Comparison of ENCODE assay signal across 9 cellular contexts in genomic region chr14:64942531-64943111, GRCh38. TPM values are rescaled to one million over a fixed set of nuclear protein-coding genes. Genes with fewer than 3 reads are reported as not detected.
DNase-seq lines count a peak whose midpoint lies in the region; ATAC-seq and FAIRE-seq lines count a peak whose summit lies in the region.
"Had no signal": no experiment of that assay in that cellular context is flagged by ENCODE, and none has a peak within 500 bp of the region (broad histone marks: within the 10 kb centered on the region; RNA-seq: fewer than 3 reads in every experiment).

TSS of gene GPX2 (minus strand) at chr14:64942745. CDS start at chr14:64942726, 19 bp downstream.

- ATAC-seq in HG02870 (IDR thresholded peaks at IDR 0.05; ENCODE audit: unreplicated experiment): no peak
- ATAC-seq: GM12878 had no signal

- no peak within 1 kb of the TSS for H3K27ac ChIP-seq in rectal smooth muscle tissue (ENCODE audit: low read depth, low read length)
- H3K27ac ChIP-seq: testis had no signal

- no peaks in the 10 kb centered on the region for H3K4me1 ChIP-seq in rectal smooth muscle tissue (ENCODE audit: control insufficient read depth, insufficient read depth, low read length)

- H3K27me3 ChIP-seq in rectal smooth muscle tissue (ENCODE audit: control insufficient read depth, insufficient read depth, low read length): no peaks in the 10 kb centered on the region
- H3K27me3 ChIP-seq: testis had no signal

- H3K4me3 ChIP-seq in rectal smooth muscle tissue (ENCODE audit: low read length): peak within 1 kb of the TSS; percentile 55
- H3K4me3 ChIP-seq: GM12878, testis had no signal

- H3K36me3 ChIP-seq in rectal smooth muscle tissue (ENCODE audit: control insufficient read depth, insufficient read depth, low read length): no peaks in the 10 kb centered on the region

- FAIRE-seq in colon (lab: Jason Lieb, UNC) (peak; percentile 55), GM19239 (lab: Jason Lieb, UNC) (no peak)
- FAIRE-seq: GM12878 had no signal

- DNase-seq in HT-29 (ENCODE audit: low spot score) (peak; percentile 89), NCI-H2171 (lab: John Stamatoyannopoulos, UW) (peak; percentile 90), superior temporal gyrus (ENCODE audit: extremely low spot score) (no peak), GM19239 (ENCODE audit: insufficient read length, low spot score) (no peak)
- DNase-seq: testis had no signal

- peak within 1 kb of the TSS; percentile 24 for H3K9ac ChIP-seq in rectal smooth muscle tissue (ENCODE audit: low read length)

RNA-seq across cellular contexts. Expression of gene GPX2, which starts in this region (rescaled TPM):
- total RNA-seq in HT-29 (2014; rRNA removed; shearing (Covaris generic)): 1,024 and 1,115 TPM in 2 replicates
- total RNA-seq: GM12878 had no signal

Comparison
In these comparisons a context has a peak if more than half of its experiments do, and no peak if none do; other contexts are left out.
1. DNase-seq: peak in HT-29 (single experiment) and NCI-H2171 (single experiment); none in superior temporal gyrus (single experiment) and GM19239 (single experiment).